22 cellular contexts compared by ENCODE assay signal in genomic region chr3:132669256-132669777, GRCh38.
"Had no signal": no experiment of that assay in that cellular context is flagged by ENCODE, and none has a peak within 500 bp of the region (broad histone marks: within the 10 kb centered on the region; RNA-seq: fewer than 3 reads in every experiment).

No MANE protein-coding gene starts in this region.

- H3K4me1 Mint-ChIP-seq: endodermal cell had no signal

- H3K27ac ChIP-seq: left lung, tibial nerve, vagina had no signal

- H3K27ac Mint-ChIP-seq: activated naive CD8-positive, alpha-beta T cell treated with anti-CD3 and anti-CD28 coated beads for 36 hours; activated T-helper 17 cell treated with anti-CD3 and anti-CD28 coated beads, Interleukin-2, amount 50 U/mL, for 72 hours; endodermal cell had no signal

- H3K4me3 ChIP-seq: body of pancreas, gastrocnemius medialis, left lung, tibial nerve, vagina had no signal

- H3K4me3 Mint-ChIP-seq: activated naive CD8-positive, alpha-beta T cell treated with anti-CD3 and anti-CD28 coated beads for 36 hours; activated T-helper 17 cell treated with anti-CD3 and anti-CD28 coated beads, Interleukin-2, amount 50 U/mL, for 72 hours; endodermal cell had no signal

- ATAC-seq: activated CD4-positive, CD25-positive, alpha-beta regulatory T cell treated with anti-CD3 and anti-CD28 coated beads, Interleukin-2, amount 50 U/mL, for 24 hours; activated T-helper 17 cell treated with anti-CD3 and anti-CD28 coated beads, Interleukin-2, amount 50 U/mL, for 72 hours; body of pancreas; gastrocnemius medialis; left lung; stimulated activated naive CD8-positive, alpha-beta T cell treated with anti-CD3 and anti-CD28 coated beads, Interleukin-15, Interleukin-2, amounts not matched to agents 100 U/mL and 50 U/mL, for 24 hours had no signal

- H3K9me3 ChIP-seq: body of pancreas, gastrocnemius medialis, left lung, tibial nerve, vagina had no signal

- H3K27me3 Mint-ChIP-seq: activated naive CD8-positive, alpha-beta T cell treated with anti-CD3 and anti-CD28 coated beads for 36 hours; activated T-helper 17 cell treated with anti-CD3 and anti-CD28 coated beads, Interleukin-2, amount 50 U/mL, for 72 hours had no signal

- FAIRE-seq: colon had no signal

- H3K27me3 ChIP-seq: body of pancreas, gastrocnemius medialis, left lung, tibial nerve, vagina had no signal

- H3K9me3 Mint-ChIP-seq: activated naive CD8-positive, alpha-beta T cell treated with anti-CD3 and anti-CD28 coated beads for 36 hours; activated T-helper 17 cell treated with anti-CD3 and anti-CD28 coated beads, Interleukin-2, amount 50 U/mL, for 72 hours; endodermal cell had no signal

- DNase-seq: activated naive CD4-positive, alpha-beta T cell; activated naive CD8-positive, alpha-beta T cell treated with anti-CD3 and anti-CD28 coated beads for 36 hours; amygdala; body of pancreas; caudate nucleus; endodermal cell; gastrocnemius medialis; left lung; mammary epithelial cell; occipital lobe; retina; stimulated activated CD4-positive, alpha-beta T cell treated with anti-CD3 and anti-CD28 coated beads, Interleukin-12 subunit alpha, Interleukin-12 subunit beta, amount 100 ng/mL, for 4 hours; stimulated activated CD4-positive, alpha-beta T cell treated with anti-CD3 and anti-CD28 coated beads, Interleukin-1b, Interleukin-23, amount 100 ng/mL, for 48 hours; stimulated activated CD8-positive, alpha-beta memory T cell treated with anti-CD3 and anti-CD28 coated beads, Interleukin-4, amount 100 ng/mL, for 48 hours; stimulated activated naive CD8-positive, alpha-beta T cell treated with anti-CD3 and anti-CD28 coated beads, Interleukin-15, Interleukin-2, amounts not matched to agents 100 U/mL and 50 U/mL, for 24 hours; substantia nigra; T1000 had no signal

- H3K4me1 ChIP-seq: vagina had no signal
